Comparison of ENCODE assay signal across 22 cellular contexts in the genomic region with DNA sequence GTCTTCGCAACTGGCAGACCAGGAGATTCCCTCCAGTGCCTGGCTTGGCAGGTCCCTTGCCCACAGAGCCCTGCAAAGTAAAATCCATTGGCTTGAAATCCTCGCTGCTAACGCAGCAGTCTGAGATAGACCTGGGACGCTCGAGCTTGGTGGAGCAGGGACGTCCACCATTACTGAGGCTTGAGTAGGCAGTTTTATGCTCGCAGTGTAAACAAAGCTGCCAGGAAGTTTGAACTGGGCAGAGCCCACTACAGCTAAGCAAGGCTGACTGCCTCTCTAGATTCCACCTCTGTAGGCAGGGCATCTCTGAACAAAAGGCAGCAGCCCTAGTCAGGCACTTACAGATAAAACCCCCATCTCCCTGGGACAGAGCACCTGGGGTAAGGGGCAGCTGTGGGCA.
"Had no signal": no experiment of that assay in that cellular context is flagged by ENCODE, and none has a peak within 500 bp of the region (broad histone marks: within the 10 kb centered on the region; RNA-seq: fewer than 3 reads in every experiment).

No MANE protein-coding gene starts in this region.

- H3K4me3 ChIP-seq: left lung, lower lobe of right lung, ovary, right atrium auricular region, right lobe of liver, smooth muscle cell, stomach, testis, thyroid gland, upper lobe of right lung had no signal

- H3K27ac ChIP-seq: left lung, lower lobe of right lung, ovary, right atrium auricular region, right lobe of liver, stomach, testis, thyroid gland, upper lobe of right lung had no signal

- ATAC-seq: left cardiac atrium; left lung; lower lobe of right lung; naive thymus-derived CD4-positive, alpha-beta T cell; natural killer cell treated with Interleukin-12 subunit alpha and Interleukin-12 subunit beta and Interleukin-15 and Interleukin-18, amount 100 ng/mL, for 72 hours; right lobe of liver; stimulated activated naive B cell treated with anti-CD40 and anti-IgM and Interleukin-4, amounts not matched to agents 10 μg/mL and 1 μg/mL and 100 μg/mL, for 72 hours; stimulated activated naive CD8-positive, alpha-beta T cell treated with anti-CD3 and anti-CD28 coated beads, Interleukin-15, Interleukin-2, amounts not matched to agents 100 U/mL and 50 U/mL, for 24 hours; upper lobe of right lung had no signal

- H3K4me1 ChIP-seq: lower lobe of right lung, right atrium auricular region, right lobe of liver, stomach, testis, thyroid gland, upper lobe of right lung had no signal

- H3K4me2 ChIP-seq: smooth muscle cell had no signal

- H3K9me3 ChIP-seq: lower lobe of right lung, ovary, right atrium auricular region, right lobe of liver, testis, thyroid gland had no signal

- H3K27me3 ChIP-seq: left lung, ovary, right atrium auricular region, right lobe of liver, stomach, testis, thyroid gland, upper lobe of right lung had no signal

- DNase-seq: hippocampal formation; kidney glomerular epithelial cell; left cardiac atrium; left lung; lower lobe of right lung; mesendoderm; naive thymus-derived CD4-positive, alpha-beta T cell; ovary; right lobe of liver; stimulated activated CD4-positive, alpha-beta T cell treated with anti-CD3 and anti-CD28 coated beads, Interleukin-1b, Interleukin-23, amount 100 ng/mL, for 48 hours; stimulated activated CD4-positive, alpha-beta T cell treated with anti-CD3 and anti-CD28 coated beads, Interleukin-2, amount 100 ng/mL, for 48 hours; stimulated activated CD4-positive, alpha-beta T cell treated with anti-CD3 and anti-CD28 coated beads, Interleukin-4, amount 100 ng/mL, for 4 hours; stimulated activated naive B cell treated with anti-CD40 and anti-IgM and Interleukin-4, amounts not matched to agents 10 μg/mL and 1 μg/mL and 100 μg/mL, for 72 hours; stimulated activated naive CD8-positive, alpha-beta T cell treated with anti-CD3 and anti-CD28 coated beads, Interleukin-15, Interleukin-2, amounts not matched to agents 100 U/mL and 50 U/mL, for 24 hours; stomach; testis; thyroid gland; trophoblast cell; upper lobe of right lung had no signal

- H3K36me3 ChIP-seq: left lung, lower lobe of right lung, ovary, right atrium auricular region, right lobe of liver, stomach, thyroid gland, upper lobe of right lung had no signal
